8 cellular contexts compared by ENCODE assay signal in the genomic region with DNA sequence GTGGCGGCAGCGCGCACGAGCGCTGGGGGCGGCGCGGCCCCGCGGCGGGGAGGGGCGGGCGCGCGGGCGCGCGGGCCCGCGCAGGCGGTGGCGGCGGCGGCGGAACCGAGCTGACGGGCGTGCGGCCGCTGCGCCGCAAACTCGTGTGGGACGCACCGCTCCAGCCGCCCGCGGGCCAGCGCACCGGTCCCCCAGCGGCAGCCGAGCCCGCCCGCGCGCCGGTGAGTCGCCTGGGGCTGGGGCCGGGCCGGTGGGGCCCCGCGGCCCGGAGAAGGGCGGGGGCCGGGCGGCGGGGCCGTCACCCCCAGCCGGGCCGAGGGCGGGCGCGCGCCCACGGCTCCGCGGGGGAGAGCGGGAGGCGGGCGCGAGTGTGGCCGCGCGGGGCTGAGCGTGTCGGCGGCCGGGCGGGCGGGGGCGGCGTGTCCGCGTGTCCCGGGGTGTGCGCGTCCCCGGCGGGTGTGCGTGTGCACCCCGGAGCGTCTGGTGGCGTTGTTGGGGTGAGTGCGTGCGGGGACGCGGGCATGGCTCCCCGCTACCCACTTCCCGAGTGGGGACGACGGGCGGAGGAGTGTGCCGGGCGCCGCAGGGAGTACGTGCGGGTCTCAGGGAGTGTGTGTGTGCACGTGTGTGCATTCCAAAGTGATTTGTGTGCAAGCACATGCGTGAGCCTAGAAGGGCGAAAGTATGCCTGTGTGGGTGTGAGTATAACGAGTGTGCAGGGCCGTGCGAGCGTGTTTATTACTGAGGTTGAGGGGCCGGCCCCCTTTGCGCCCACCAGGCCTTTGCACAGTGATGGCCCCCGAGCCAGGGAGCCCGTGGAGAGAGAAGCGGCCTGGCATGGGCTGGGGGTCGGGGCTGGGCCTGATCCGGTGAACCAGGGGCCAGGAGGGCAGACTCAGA. TPM values are rescaled to one million over a fixed set of nuclear protein-coding genes. Genes with fewer than 3 reads are reported as not detected.
DNase-seq lines count a peak whose midpoint lies in the region; ATAC-seq and TF ChIP-seq lines count a peak whose summit lies in the region.

NEK6 (plus strand) TSS at position 85 of the 900 bp plus-strand sequence. CDS start 44,016 bp downstream, outside the sequence.

- ATAC-seq in activated CD8-positive, alpha-beta T cell treated with anti-CD3 and anti-CD28 coated beads for 36 hours: peak; percentile 28
- no peak for ATAC-seq in GM18870 (IDR thresholded peaks at IDR 0.05; ENCODE audit: unreplicated experiment)

- intact Hi-C loops in activated CD8-positive, alpha-beta T cell treated with anti-CD3 and anti-CD28 coated beads for 36 hours (cut with micrococcal nuclease): no loop called here

- H3K36me3 ChIP-seq in HUES6 (ENCODE audit: control insufficient read depth, insufficient read depth, low read length) (no peaks in the 10 kb centered on the region), muscle layer of duodenum (ENCODE audit: control insufficient read depth in 1 of 2, insufficient read depth in 2 of 2, low read length in 2 of 2) (peaks cover 0 to 16% of the 10 kb centered on the region in 2 donors)

- H3K4me3 Mint-ChIP-seq in activated CD8-positive, alpha-beta T cell treated with anti-CD3 and anti-CD28 coated beads for 36 hours: peak within 1 kb of the TSS; percentile 85
- peak within 1 kb of the TSS; percentile 97 for H3K4me3 Mint-ChIP-seq in type B pancreatic cell

- POLR2A ChIA-PET in activated CD8-positive, alpha-beta T cell treated with anti-CD3 and anti-CD28 coated beads for 36 hours (lab: Charles Lee): interaction anchor here (1.2 kb wide), 1 partner anchor 47 kb away, joined by 3 read pairs; no protein-coding TSS in a partner anchor

- peaks cover 41% of the 10 kb centered on the region for H3K27me3 Mint-ChIP-seq in activated CD8-positive, alpha-beta T cell treated with anti-CD3 and anti-CD28 coated beads for 36 hours
- H3K27me3 Mint-ChIP-seq in type B pancreatic cell: peaks cover 35% of the 10 kb centered on the region

- H3K4me1 Mint-ChIP-seq in activated CD8-positive, alpha-beta T cell treated with anti-CD3 and anti-CD28 coated beads for 36 hours (ENCODE audit: low read depth): peaks cover 53% of the 10 kb centered on the region
- peaks cover 42% of the 10 kb centered on the region for H3K4me1 Mint-ChIP-seq in type B pancreatic cell (ENCODE audit: unreplicated experiment)

- H3K27me3 ChIP-seq in HUES6 (ENCODE audit: control insufficient read depth, insufficient read depth, low read length) (no peaks in the 10 kb centered on the region), muscle layer of duodenum (ENCODE audit: low read depth, low read length) (no peaks in the 10 kb centered on the region)

- CTCF ChIA-PET in activated CD8-positive, alpha-beta T cell treated with anti-CD3 and anti-CD28 coated beads for 36 hours (lab: Charles Lee): interaction anchor here (1.9 to 2.5 kb wide), 2 partner anchors 35 to 131 kb away, joined by 9 to 10 read pairs; no protein-coding TSS in a partner anchor

- TF ChIP-seq POLR2A in erythroblast (IDR thresholded peaks at IDR 0.05; ENCODE audit: low read length): no peak

- H3K36me3 Mint-ChIP-seq in activated CD8-positive, alpha-beta T cell treated with anti-CD3 and anti-CD28 coated beads for 36 hours (ENCODE audit: low read depth): peaks cover 6% of the 10 kb centered on the region
- H3K36me3 Mint-ChIP-seq in type B pancreatic cell: no peaks in the 10 kb centered on the region

- peak; percentile 64 for DNase-seq in Daoy (ENCODE audit: low read depth)
- peak; percentile 25 for DNase-seq in activated CD8-positive, alpha-beta T cell treated with anti-CD3 and anti-CD28 coated beads for 36 hours
- peak; percentile 49 to 50 for DNase-seq in erythroblast (lab: John Stamatoyannopoulos, UW)
- no peak for DNase-seq in type B pancreatic cell (ENCODE audit: extremely low spot score, unreplicated experiment)
- DNase-seq in NCI-H2107 treated with DMSO at 0.1 percent for 48 hours (lab: John Stamatoyannopoulos, UW; ENCODE audit: unreplicated experiment): no peak

- H3K27ac ChIP-seq in HUES6 (ENCODE audit: low read depth, low read length): peak within 1 kb of the TSS; percentile 14; the same call in 1 of the 2 replicates
- peak within 1 kb of the TSS; percentile 98 for H3K27ac ChIP-seq in muscle layer of duodenum (ENCODE audit: low read length)

- H3K9ac ChIP-seq in HUES6 (ENCODE audit: low read length): peak within 1 kb of the TSS; percentile 85

- H3K9me3 ChIP-seq in HUES6 (ENCODE audit: control insufficient read depth, insufficient read depth, low read depth, low read length): no peaks in the 10 kb centered on the region
- no peaks in the 10 kb centered on the region for H3K9me3 ChIP-seq in muscle layer of duodenum (ENCODE audit: control insufficient read depth in 1 of 2, low read length in 2 of 2)

- no peak for TF ChIP-seq CTCF in activated CD8-positive, alpha-beta T cell treated with anti-CD3 and anti-CD28 coated beads for 36 hours (IDR thresholded peaks at IDR 0.05)
- no peak for TF ChIP-seq CTCF in type B pancreatic cell (conservative IDR thresholded peaks at IDR 0.05)

- H3K4me1 ChIP-seq in HUES6 (ENCODE audit: control insufficient read depth, insufficient read depth, low read length) (peaks cover 38% of the 10 kb centered on the region), muscle layer of duodenum (ENCODE audit: control insufficient read depth in 1 of 2, insufficient read depth in 2 of 2, low read length in 2 of 2) (peaks cover 27 to 30% of the 10 kb centered on the region in 2 donors)

- no peaks in the 10 kb centered on the region for H3K9me3 Mint-ChIP-seq in activated CD8-positive, alpha-beta T cell treated with anti-CD3 and anti-CD28 coated beads for 36 hours
- H3K9me3 Mint-ChIP-seq in type B pancreatic cell: no peaks in the 10 kb centered on the region

- H3K4me3 ChIP-seq in HUES6 (ENCODE audit: low read depth, low read length) (peak within 1 kb of the TSS; percentile 79), muscle layer of duodenum (ENCODE audit: low read depth in 1 of 2, low read length in 2 of 2) (peak within 1 kb of the TSS; percentile 81 to 89)

- peak within 1 kb of the TSS; percentile 88 for H3K27ac Mint-ChIP-seq in activated CD8-positive, alpha-beta T cell treated with anti-CD3 and anti-CD28 coated beads for 36 hours
- H3K27ac Mint-ChIP-seq in type B pancreatic cell: peak within 1 kb of the TSS; percentile 87

RNA-seq across cellular contexts. Expression of gene NEK6, which starts in this region (rescaled TPM):
- 40.6 and 41.9 TPM in 2 replicates for total RNA-seq in Daoy (2014; rRNA removed; shearing (Covaris generic))
- total RNA-seq in activated CD8-positive, alpha-beta T cell treated with anti-CD3 and anti-CD28 coated beads for 36 hours: 10 to 100 TPM; 20.2 to 21.8 TPM
- total RNA-seq in type B pancreatic cell (ENCODE audit: low replicate concordance): 4.6 and 19.3 TPM in 2 replicates

Comparison
In these comparisons a context has a peak if more than half of its experiments do, and no peak if none do; other contexts are left out.
1. DNase-seq: peak in Daoy (single experiment), activated CD8-positive, alpha-beta T cell treated with anti-CD3 and anti-CD28 coated beads for 36 hours (single experiment) and erythroblast (2 of 2); none in type B pancreatic cell (single experiment) and NCI-H2107 treated with DMSO at 0.1 percent for 48 hours (single experiment).